ENCODE assay signal across 8 cellular contexts in the genomic region with DNA sequence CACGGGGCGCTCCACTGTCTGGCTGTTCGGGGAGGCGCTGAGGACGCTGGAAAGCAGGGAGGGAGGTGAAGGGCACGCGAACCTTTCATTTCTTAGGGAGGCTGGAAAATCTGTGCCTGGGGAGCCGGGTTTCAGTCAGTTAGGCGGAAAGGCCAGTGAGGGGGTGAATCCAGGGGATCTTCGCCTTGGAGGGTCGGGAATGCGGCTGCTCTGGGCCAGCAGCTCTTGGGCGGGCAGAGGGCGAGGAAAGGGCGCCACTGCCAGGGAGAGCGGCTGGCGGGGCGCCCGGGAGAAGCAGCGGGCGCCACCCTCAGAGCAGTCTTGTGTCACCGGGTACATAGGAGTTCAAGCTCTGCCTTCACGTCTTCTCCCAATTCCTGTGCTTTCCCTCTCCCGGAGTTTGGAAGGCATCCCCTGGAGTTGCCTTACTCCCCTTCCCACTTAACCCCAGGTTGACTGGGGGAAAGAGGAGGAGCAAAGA. TPM values are rescaled to one million over a fixed set of nuclear protein-coding genes. Genes with fewer than 3 reads are reported as not detected.
A peak's percentile ranks its signal among the peaks of the same experiment; 100 is the strongest.
DNase-seq lines count a peak whose midpoint lies in the region; ATAC-seq, FAIRE-seq and TF ChIP-seq lines count a peak whose summit lies in the region.

No MANE protein-coding gene starts in this region.

- H3K36me3 ChIP-seq in gastroesophageal sphincter (no peaks in the 10 kb centered on the region), pancreas (no peaks in the 10 kb centered on the region)

- DNase-seq in NCI-H2196 (lab: John Stamatoyannopoulos, UW; ENCODE audit: unreplicated experiment) (peak; percentile 10), NCI-H2196 treated with DMSO at 0.1 percent for 48 hours (lab: John Stamatoyannopoulos, UW; ENCODE audit: unreplicated experiment) (no peak), RPMI8226 (peak; percentile 18), pancreas (peak in 5 of 6 donors; percentile 18 to 70 (median 22)), H4 (ENCODE audit: low spot score) (no peak)
- no peak for DNase-seq in effector memory CD8-positive, alpha-beta T cell

- FAIRE-seq in pancreas (lab: Jason Lieb, UNC), result no peak

- ATAC-seq in gastroesophageal sphincter (peak; percentile 30), pancreas (peak; percentile 26 to 72 (median 53)), GM21576 (IDR thresholded peaks at IDR 0.05; ENCODE audit: unreplicated experiment) (no peak)
- ATAC-seq in effector memory CD8-positive, alpha-beta T cell (replicated peaks), result no peak

- H3K27ac ChIP-seq in gastroesophageal sphincter, result peak overlapping the region in 3 of 4 donors; percentile 12 to 68 (median 48)
- H3K27ac ChIP-seq in pancreas, result no peak overlapping the region

- 0% methylated on average over 4 to 15 of the region's 24 CpGs for WGBS in gastroesophageal sphincter (ENCODE audit: low coverage in 1 of 2), 2 donors
- WGBS in pancreas, 2 donors, result 1% methylated on average over 22 to 24 of the region's 24 CpGs

- no peaks in the 10 kb centered on the region for H3K36me3 Mint-ChIP-seq in effector memory CD8-positive, alpha-beta T cell (ENCODE audit: insufficient read depth)

- H3K9me3 ChIP-seq in gastroesophageal sphincter (no peaks in the 10 kb centered on the region), pancreas (no peaks in the 10 kb centered on the region)

- peak overlapping the region in 1 of 2 donors; percentile 58 for H3K4me3 Mint-ChIP-seq in effector memory CD8-positive, alpha-beta T cell

- peaks cover 82% of the 10 kb centered on the region for H3K27me3 ChIP-seq in gastroesophageal sphincter
- no peaks in the 10 kb centered on the region for H3K27me3 ChIP-seq in pancreas

- peaks cover 0 to 3% of the 10 kb centered on the region in 2 donors for H3K4me1 Mint-ChIP-seq in effector memory CD8-positive, alpha-beta T cell (ENCODE audit: low read depth in 2 of 2)

- no peak overlapping the region for H3K27ac Mint-ChIP-seq in effector memory CD8-positive, alpha-beta T cell

- H3K9me3 Mint-ChIP-seq in effector memory CD8-positive, alpha-beta T cell, result peaks cover 0 to 1% of the 10 kb centered on the region in 2 donors

- peak overlapping the region; percentile 30 to 65 for H3K4me3 ChIP-seq in gastroesophageal sphincter
- H3K4me3 ChIP-seq in pancreas, result peak overlapping the region; percentile 52 to 77 (median 64)

- TF ChIP-seq EP300 in gastroesophageal sphincter (IDR thresholded peaks at IDR 0.05), result no peak

- no peak for TF ChIP-seq POLR2A in gastroesophageal sphincter (IDR thresholded peaks at IDR 0.05)

- H3K27me3 Mint-ChIP-seq in effector memory CD8-positive, alpha-beta T cell, result peaks cover 56 to 67% of the 10 kb centered on the region in 2 donors

- H3K4me1 ChIP-seq in gastroesophageal sphincter, result peaks cover 0 to 28% (median 15%) of the 10 kb centered on the region in 3 donors
- peaks cover 0 to 6% (median 0%) of the 10 kb centered on the region in 3 donors for H3K4me1 ChIP-seq in pancreas

- no peak for TF ChIP-seq CTCF in gastroesophageal sphincter (IDR thresholded peaks at IDR 0.05)
- TF ChIP-seq CTCF in pancreas (IDR thresholded peaks at IDR 0.05), result no peak

- intact Hi-C loops in pancreas (cut with DNase I), result loop anchor here in 1 of 3 donors (10.0 kb wide), 1 partner anchor 570 kb away; no protein-coding TSS in a partner anchor

RNA-seq across cellular contexts. Expression of gene CCDC85A, which starts 1.4 kb away (rescaled TPM):
- 1 to 10 TPM; 2.6 to 7.0 (median 4.8) TPM for total RNA-seq in gastroesophageal sphincter
- under 1 TPM; 0.20 to 0.62 (median 0.31) TPM for total RNA-seq in pancreas
- under 1 TPM; 0.27 to 0.35 TPM for polyA plus RNA-seq in pancreas
- 0.14 TPM in 1 of 2 replicates, not detected in the other for total RNA-seq in H4 (2014; rRNA removed; shearing (Covaris generic))

Comparison
In these comparisons a context has a peak if more than half of its experiments do, and no peak if none do; other contexts are left out.
1. DNase-seq: peak in NCI-H2196 (single experiment), RPMI8226 (single experiment) and pancreas (5 of 6); none in NCI-H2196 treated with DMSO at 0.1 percent for 48 hours (single experiment), effector memory CD8-positive, alpha-beta T cell (0 of 3) and H4 (single experiment).
2. ATAC-seq: peak in gastroesophageal sphincter (single experiment) and pancreas (4 of 4); none in GM21576 (single experiment) and effector memory CD8-positive, alpha-beta T cell (single experiment).
3. H3K27ac ChIP-seq: peak in gastroesophageal sphincter (3 of 4); none in pancreas (0 of 4).